ENCODE assay signal across 17 cellular contexts in genomic region chr20:37438464-37439222, GRCh38.
DNase-seq lines count a peak whose midpoint lies in the region; FAIRE-seq and TF ChIP-seq lines count a peak whose summit lies in the region.
"Had no signal": no experiment of that assay in that cellular context is flagged by ENCODE, and none has a peak within 500 bp of the region (broad histone marks: within the 10 kb centered on the region; RNA-seq: fewer than 3 reads in every experiment).

No MANE protein-coding gene starts in this region.

- H4K91ac ChIP-seq in neuronal stem cell (ENCODE audit: low read depth, low read length, poor library complexity), result no peak overlapping the region

- H3K27me3 ChIP-seq in BLaER1, result no peaks in the 10 kb centered on the region
- no peaks in the 10 kb centered on the region for H3K27me3 ChIP-seq in endodermal cell (ENCODE audit: control insufficient read depth, insufficient read depth, low read length, poor library complexity, severe bottlenecking)
- H3K27me3 ChIP-seq in neuronal stem cell (ENCODE audit: control insufficient read depth in 3 of 3, insufficient read depth in 3 of 3, low read depth in 1 of 3, low read length in 3 of 3), result peaks cover 0 to 14% (median 0%) of the 10 kb centered on the region in 3 experiments
- no peaks in the 10 kb centered on the region for H3K27me3 ChIP-seq in mammary epithelial cell (ENCODE audit: insufficient read depth, low read length)

- H3K18ac ChIP-seq in neuronal stem cell (ENCODE audit: low read length), result peak overlapping the region; percentile 62

- intact Hi-C loops in mammary epithelial cell (cut with micrococcal nuclease), result no loop called here

- H3K79me1 ChIP-seq in neuronal stem cell (ENCODE audit: low read depth, low read length), result no peaks in the 10 kb centered on the region

- H3K36me3 ChIP-seq in BLaER1 (no peaks in the 10 kb centered on the region), endodermal cell (ENCODE audit: control insufficient read depth, insufficient read depth, low read length) (no peaks in the 10 kb centered on the region), neuronal stem cell (replicated peaks in 1 of 2; ENCODE audit: control insufficient read depth in 2 of 2, insufficient read depth in 2 of 2, low read length in 2 of 2) (no peaks in the 10 kb centered on the region), mammary epithelial cell (ENCODE audit: insufficient read depth, low read length) (no peaks in the 10 kb centered on the region)
- H3K36me3 ChIP-seq: HAP-1, SJSA1 had no signal

- no peaks in the 10 kb centered on the region for H4K20me1 ChIP-seq in BLaER1
- no peaks in the 10 kb centered on the region for H4K20me1 ChIP-seq in mammary epithelial cell (ENCODE audit: insufficient read depth, low read length)

- dilution Hi-C loops in mammary epithelial cell (cut with HindIII; ENCODE audit: low sequenced_read_pairs), result loop anchor here (5.0 kb wide), 3 partner anchors 39 to 86 kb away; no protein-coding TSS in a partner anchor

- CTCF ChIA-PET in mammary epithelial cell (lab: Charles Lee; ENCODE audit: low non-redundant PET), result no interaction called here

- H3K9me3 ChIP-seq in BLaER1 (no peaks in the 10 kb centered on the region), endodermal cell (ENCODE audit: control insufficient read depth, low read length) (no peaks in the 10 kb centered on the region), neuronal stem cell (replicated peaks in 1 of 2; ENCODE audit: control insufficient read depth in 2 of 2, insufficient read depth in 1 of 2, low read depth in 1 of 2, low read length in 2 of 2) (peaks cover 0 to 2% of the 10 kb centered on the region in 2 donors), mammary epithelial cell (replicated peaks; ENCODE audit: insufficient read depth, low read length) (no peaks in the 10 kb centered on the region)
- H3K9me3 ChIP-seq: HAP-1, SJSA1 had no signal

- WGBS in endodermal cell (ENCODE audit: insufficient coverage in 1 of 2, insufficient read length in 1 of 2), 2 experiments, result 90% methylated on average over 12 to 25 of the region's 25 CpGs
- WGBS in neuronal stem cell (ENCODE audit: extremely low coverage in 2 of 2, insufficient read length in 2 of 2, insufficient replicate concordance in 1 of 2), 2 donors, result no CpG with 5 or more reads among the region's 25 CpGs
- WGBS in mammary epithelial cell (ENCODE audit: low coverage, missing lambda C conversion rate), result 91% methylated on average over 16 of the region's 25 CpGs

- H2BK5ac ChIP-seq in neuronal stem cell (ENCODE audit: low read length), result peak overlapping the region; percentile 18

- peak overlapping the region; percentile 86 for H2BK12ac ChIP-seq in neuronal stem cell (ENCODE audit: low read length)

- H3K23ac ChIP-seq in neuronal stem cell (ENCODE audit: low read depth, low read length, poor library complexity), result peak overlapping the region; percentile 52

- H3K36me3 Mint-ChIP-seq in endodermal cell (ENCODE audit: low read depth), result no peaks in the 10 kb centered on the region

- peak; percentile 99 for FAIRE-seq in HTR-8/SVneo (lab: Jason Lieb, UNC)
- FAIRE-seq: RCC 7860 had no signal

- H3K9me3 Mint-ChIP-seq in endodermal cell, result no peaks in the 10 kb centered on the region

- no peaks in the 10 kb centered on the region for H3K27me3 Mint-ChIP-seq in endodermal cell (ENCODE audit: insufficient read depth)

- no peak overlapping the region for H3K4me3 Mint-ChIP-seq in endodermal cell

- TF ChIP-seq CTCF in endodermal cell (conservative IDR thresholded peaks at IDR 0.05) (no peak), mammary epithelial cell (conservative IDR thresholded peaks at IDR 0.05 in 1 of 2, IDR thresholded peaks at IDR 0.05 in 1 of 2; ENCODE audit: extremely low read depth in 1 of 2, insufficient read depth in 1 of 2, low read depth in 1 of 2, low read length in 2 of 2) (no peak)

- H3K4me2 ChIP-seq in BLaER1 (peak overlapping the region; percentile 71), neuronal stem cell (ENCODE audit: insufficient read depth, low read length, poor library complexity, severe bottlenecking) (no peak overlapping the region), mammary epithelial cell (ENCODE audit: insufficient read depth, low read depth, low read length) (no peak overlapping the region)

- peak overlapping the region; percentile 47 for H3K14ac ChIP-seq in neuronal stem cell (ENCODE audit: low read length)

- H3K4me1 ChIP-seq in BLaER1, result peaks cover 33% of the 10 kb centered on the region
- H3K4me1 ChIP-seq in endodermal cell (ENCODE audit: control insufficient read depth, insufficient read depth, low read length), result no peaks in the 10 kb centered on the region
- H3K4me1 ChIP-seq in neuronal stem cell (ENCODE audit: control insufficient read depth in 2 of 2, insufficient read depth in 1 of 2, low read depth in 1 of 2, low read length in 2 of 2), result peaks cover 14 to 19% of the 10 kb centered on the region in 2 donors
- H3K4me1 ChIP-seq in mammary epithelial cell (ENCODE audit: insufficient read depth, low read length), result no peaks in the 10 kb centered on the region
- H3K4me1 ChIP-seq: HAP-1, SJSA1 had no signal

- peak overlapping the region; percentile 66 for H2AFZ ChIP-seq in neuronal stem cell (ENCODE audit: low read length)
- no peak overlapping the region for H2AFZ ChIP-seq in mammary epithelial cell (ENCODE audit: low read depth, low read length)

- H2BK120ac ChIP-seq in neuronal stem cell (ENCODE audit: low read depth, low read length), result no peak overlapping the region

- no peak overlapping the region for H3K4ac ChIP-seq in neuronal stem cell (ENCODE audit: low read length)

- no peak overlapping the region for H3K9ac ChIP-seq in BLaER1
- H3K9ac ChIP-seq in endodermal cell (ENCODE audit: extremely low read depth, low read length, poor library complexity, severe bottlenecking), result no peak overlapping the region
- no peak overlapping the region for H3K9ac ChIP-seq in neuronal stem cell (ENCODE audit: low read depth, low read length, poor library complexity)
- H3K9ac ChIP-seq in mammary epithelial cell (ENCODE audit: insufficient read depth, low read length), result no peak overlapping the region

- BruUV-seq in mammary epithelial cell (replicated peaks; lab: Mats Ljungman, UMichigan), result no TSS peak

- no peak overlapping the region for H4K8ac ChIP-seq in neuronal stem cell (ENCODE audit: low read depth, low read length)

- H2AK5ac ChIP-seq in neuronal stem cell (ENCODE audit: low read depth, low read length), result peak overlapping the region; percentile 96

- peak overlapping the region; percentile 35; the same call in 1 of the 2 replicates for H3K27ac ChIP-seq in BLaER1
- H3K27ac ChIP-seq in endodermal cell (ENCODE audit: low read depth, low read length), result no peak overlapping the region
- H3K27ac ChIP-seq in neuronal stem cell (replicated peaks; ENCODE audit: low read length), result no peak overlapping the region
- H3K27ac ChIP-seq in mammary epithelial cell (ENCODE audit: insufficient read depth, low read depth, low read length), result no peak overlapping the region
- H3K27ac ChIP-seq: HL-60, SJSA1 had no signal

- no peak overlapping the region for H2BK15ac ChIP-seq in neuronal stem cell (ENCODE audit: low read length)

- H3K27ac Mint-ChIP-seq in endodermal cell, result no peak overlapping the region

- H3K4me3 ChIP-seq in BLaER1 (no peak overlapping the region), endodermal cell (ENCODE audit: low read length) (no peak overlapping the region), neuronal stem cell (ENCODE audit: low read length in 2 of 2) (peak overlapping the region in 1 of 2 donors; percentile 20), mammary epithelial cell (replicated peaks in 1 of 3; ENCODE audit: insufficient read depth in 1 of 3, low read depth in 2 of 3, low read length in 3 of 3) (no peak overlapping the region)
- H3K4me3 ChIP-seq: HAP-1, SJSA1 had no signal

- H3K79me2 ChIP-seq in mammary epithelial cell (ENCODE audit: insufficient read depth, low read length), result no peaks in the 10 kb centered on the region

- peaks cover 8% of the 10 kb centered on the region for H3K4me1 Mint-ChIP-seq in endodermal cell

- in situ Hi-C loops in mammary epithelial cell (cut with MboI; ENCODE audit: low sequenced_read_pairs in 2 of 2), result no loop called here

- DNase-seq in HTR-8/SVneo (ENCODE audit: insufficient read length, low spot score) (no peak), endodermal cell (peak; percentile 51), neuronal stem cell (ENCODE audit: low spot score) (no peak), mammary epithelial cell (no peak), NCI-H774 (lab: John Stamatoyannopoulos, UW) (no peak), NOMO-1 (lab: John Stamatoyannopoulos, UW; ENCODE audit: unreplicated experiment in 2 of 2) (no peak)
- DNase-seq: AML-193, DMS79, KG1, NCI-H1092, NCI-H1436, NCI-H1930 had no signal
